ENCODE assay signal across 9 cellular contexts in the genomic region with DNA sequence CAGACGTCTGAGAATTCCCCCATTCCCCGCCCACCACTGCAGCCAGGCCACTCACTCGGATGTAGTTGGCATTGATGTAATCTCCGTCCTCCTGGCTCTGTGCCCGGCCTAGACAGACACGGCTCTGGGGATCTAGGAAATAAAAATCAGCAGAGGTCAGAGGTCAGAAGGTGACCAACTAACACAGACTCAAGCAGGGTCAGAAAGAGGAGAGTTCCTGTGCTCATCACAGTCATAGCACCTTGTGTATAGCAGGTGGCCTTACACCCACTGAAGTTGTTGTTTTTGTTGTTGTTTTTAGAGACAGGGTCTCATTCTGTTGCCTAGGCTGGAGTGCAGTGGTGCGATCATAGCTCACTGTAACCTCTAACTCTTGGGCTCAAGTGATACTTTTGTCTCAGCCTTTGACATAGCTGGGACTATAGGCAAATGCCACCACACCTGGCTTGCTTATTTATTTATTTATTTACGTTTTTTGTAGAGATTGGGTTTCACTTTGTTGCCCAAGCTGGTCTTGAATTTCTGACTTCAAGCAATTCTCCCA. TPM values are rescaled to one million over a fixed set of nuclear protein-coding genes. Genes with fewer than 3 reads are reported as not detected.
A peak's percentile ranks its signal among the peaks of the same experiment; 100 is the strongest.
DNase-seq lines count a peak whose midpoint lies in the region; ATAC-seq and TF ChIP-seq lines count a peak whose summit lies in the region.
"Had no signal": no experiment of that assay in that cellular context is flagged by ENCODE, and none has a peak within 500 bp of the region (broad histone marks: within the 10 kb centered on the region; RNA-seq: fewer than 3 reads in every experiment).

No MANE protein-coding gene starts in this region.

- intact Hi-C loops in naive thymus-derived CD4-positive, alpha-beta T cell (cut with micrococcal nuclease) = loop anchor here (1.0 to 5.0 kb wide), 5 partner anchors 9 to 732 kb away; a partner anchor contains a TSS

- no peak for ATAC-seq in naive thymus-derived CD4-positive, alpha-beta T cell

- peak; percentile 64 for DNase-seq in Daoy (ENCODE audit: low read depth)
- peak; percentile 45 for DNase-seq in NCI-H2029 (lab: John Stamatoyannopoulos, UW)
- peak; percentile 64 for DNase-seq in amniotic epithelial cell (ENCODE audit: low read depth)
- no peak for DNase-seq in naive thymus-derived CD4-positive, alpha-beta T cell
- DNase-seq in Kasumi-1 (lab: John Stamatoyannopoulos, UW) = no peak
- no peak for DNase-seq in hepatic stellate cell (ENCODE audit: low spot score)
- DNase-seq in GM10266 (ENCODE audit: extremely low spot score) = no peak
- DNase-seq in NCI-H526 treated with DMSO at 0.1 percent for 48 hours (lab: John Stamatoyannopoulos, UW) = no peak

- H3K27ac Mint-ChIP-seq in naive thymus-derived CD4-positive, alpha-beta T cell = peak overlapping the region; percentile 26 to 87 (median 64)

- H3K4me1 Mint-ChIP-seq in naive thymus-derived CD4-positive, alpha-beta T cell = peaks cover 28 to 62% (median 55%) of the 10 kb centered on the region in 7 donors

- POLR2A ChIA-PET in naive thymus-derived CD4-positive, alpha-beta T cell (lab: Charles Lee) = interaction anchor here (0.6 to 1.9 kb wide), 3 partner anchors 10 to 58 kb away, joined by 3 to 6 read pairs (median 3); no protein-coding TSS in a partner anchor

- peaks cover 30 to 36% of the 10 kb centered on the region in 2 donors for H3K4me1 ChIP-seq in naive thymus-derived CD4-positive, alpha-beta T cell (ENCODE audit: control insufficient read depth in 2 of 2, insufficient read depth in 2 of 2, low read length in 2 of 2)

- no peaks in the 10 kb centered on the region for H3K27me3 Mint-ChIP-seq in naive thymus-derived CD4-positive, alpha-beta T cell

- H3K36me3 ChIP-seq in naive thymus-derived CD4-positive, alpha-beta T cell (ENCODE audit: control insufficient read depth in 2 of 3, insufficient read depth in 3 of 3, low read length in 3 of 3) = peaks cover 24 to 75% (median 38%) of the 10 kb centered on the region in 3 experiments
- H3K36me3 ChIP-seq: tibial nerve had no signal

- H3K27me3 ChIP-seq in naive thymus-derived CD4-positive, alpha-beta T cell (ENCODE audit: control insufficient read depth in 2 of 2, insufficient read depth in 2 of 2, low read length in 2 of 2) = no peaks in the 10 kb centered on the region
- H3K27me3 ChIP-seq: tibial nerve had no signal

- H3K9me3 ChIP-seq in naive thymus-derived CD4-positive, alpha-beta T cell (ENCODE audit: control insufficient read depth in 2 of 3, low read length in 3 of 3) = no peaks in the 10 kb centered on the region
- H3K9me3 ChIP-seq: tibial nerve had no signal

- no peaks in the 10 kb centered on the region for H3K9me3 Mint-ChIP-seq in naive thymus-derived CD4-positive, alpha-beta T cell

- H3K36me3 Mint-ChIP-seq in naive thymus-derived CD4-positive, alpha-beta T cell = peaks cover 18 to 61% (median 25%) of the 10 kb centered on the region in 5 donors

- TF ChIP-seq CTCF in GM10266 (IDR thresholded peaks at IDR 0.05; ENCODE audit: control insufficient read depth, insufficient read depth, low read depth, missing control alignments) = no peak

- CTCF ChIA-PET in naive thymus-derived CD4-positive, alpha-beta T cell (lab: Charles Lee) = interaction anchor here (0.7 to 2.7 kb wide), 10 partner anchors 10 to 160 kb away, joined by 3 to 19 read pairs (median 6); a partner anchor contains a TSS

- peak overlapping the region in 2 of 10 donors; percentile 20 to 41 for H3K4me3 Mint-ChIP-seq in naive thymus-derived CD4-positive, alpha-beta T cell

- H3K4me3 ChIP-seq in naive thymus-derived CD4-positive, alpha-beta T cell (ENCODE audit: low read length) = no peak overlapping the region
- H3K4me3 ChIP-seq: tibial nerve had no signal

- H3K27ac ChIP-seq in naive thymus-derived CD4-positive, alpha-beta T cell (ENCODE audit: low read depth, low read length) = peak overlapping the region; percentile 47
- H3K27ac ChIP-seq: tibial nerve had no signal

RNA-seq across cellular contexts. Expression of a gene that starts 4.9 kb away (rescaled TPM):
- total RNA-seq in Daoy (2014; rRNA removed; shearing (Covaris generic)) = 1.3 and 1.5 TPM in 2 replicates
- total RNA-seq in naive thymus-derived CD4-positive, alpha-beta T cell = 100 to 1,000 TPM in 2 of 5 experiments, 10 to 100 TPM in 3; 43.2 to 258 (median 97.0) TPM
- 10 to 100 TPM; 40.4 to 78.6 TPM for polyA plus RNA-seq in naive thymus-derived CD4-positive, alpha-beta T cell

RNA-seq across cellular contexts. Expression of a gene that starts 11.0 kb away (rescaled TPM):
- 21.9 and 29.0 TPM in 2 replicates for total RNA-seq in Daoy (2014; rRNA removed; shearing (Covaris generic))
- 10 to 100 TPM; 38.2 to 99.4 (median 54.3) TPM for total RNA-seq in naive thymus-derived CD4-positive, alpha-beta T cell
- polyA plus RNA-seq in naive thymus-derived CD4-positive, alpha-beta T cell = 1 to 10 TPM; 5.5 to 6.3 TPM

RNA-seq across cellular contexts. Expression of a gene that starts 32.8 kb away (rescaled TPM):
- total RNA-seq in Daoy (2014; rRNA removed; shearing (Covaris generic)) = under 0.01 and 0.06 TPM in 2 replicates
- total RNA-seq in naive thymus-derived CD4-positive, alpha-beta T cell = not detected
- polyA plus RNA-seq in naive thymus-derived CD4-positive, alpha-beta T cell = under 1 TPM; 0.02 to 0.09 TPM

RNA-seq across cellular contexts. Expression of a gene that starts 38.0 kb away (rescaled TPM):
- 0.23 and 1.2 TPM in 2 replicates for total RNA-seq in Daoy (2014; rRNA removed; shearing (Covaris generic))
- 1 to 10 TPM in 1 of 5 experiments, under 1 TPM in 3, not detected in 1; 0.16 to 5.8 (median 0.67) TPM for total RNA-seq in naive thymus-derived CD4-positive, alpha-beta T cell
- polyA plus RNA-seq in naive thymus-derived CD4-positive, alpha-beta T cell = under 1 TPM; 0.22 to 0.29 TPM

Comparison
In these comparisons a context has a peak if more than half of its experiments do, and no peak if none do; other contexts are left out.
1. DNase-seq: peak in Daoy (single experiment), NCI-H2029 (single experiment) and amniotic epithelial cell (single experiment); none in naive thymus-derived CD4-positive, alpha-beta T cell (0 of 9), Kasumi-1 (0 of 2), hepatic stellate cell (single experiment), GM10266 (single experiment) and NCI-H526 treated with DMSO at 0.1 percent for 48 hours (single experiment).
2. RNA of a gene that starts 4.9 kb away (total RNA-seq): 43.2 to 258 TPM in naive thymus-derived CD4-positive, alpha-beta T cell; 1.3 to 1.5 TPM in Daoy; every median in the first group is over 10 times any median in the second.